ENCODE assay signal across 16 cellular contexts in genomic region chr1:171081994-171082295, GRCh38. TPM values are rescaled to one million over a fixed set of nuclear protein-coding genes. Genes with fewer than 3 reads are reported as not detected.
DNase-seq lines count a peak whose midpoint lies in the region; ATAC-seq and TF ChIP-seq lines count a peak whose summit lies in the region.
"Had no signal": no experiment of that assay in that cellular context is flagged by ENCODE, and none has a peak within 500 bp of the region (broad histone marks: within the 10 kb centered on the region; RNA-seq: fewer than 3 reads in every experiment).

No MANE protein-coding gene starts in this region.

- ATAC-seq in Right ventricle myocardium superior (ENCODE audit: poor library complexity) = peak; percentile 9
- ATAC-seq in Right ventricle myocardium inferior = no peak
- ATAC-seq in gastroesophageal sphincter = no peak
- no peak for ATAC-seq in upper lobe of right lung

- H3K9me3 ChIP-seq in gastroesophageal sphincter (no peaks in the 10 kb centered on the region), upper lobe of right lung (no peaks in the 10 kb centered on the region)
- no peaks in the 10 kb centered on the region for H3K9me3 ChIP-seq in CD4-positive, alpha-beta memory T cell (ENCODE audit: control insufficient read depth in 1 of 2, low read length in 2 of 2)

- POLR2A ChIA-PET in CD4-positive, alpha-beta memory T cell (lab: Charles Lee; ENCODE audit: partially characterized antibody) = no interaction called here

- H3K27me3 ChIP-seq in gastroesophageal sphincter (no peaks in the 10 kb centered on the region), upper lobe of right lung (no peaks in the 10 kb centered on the region)
- no peaks in the 10 kb centered on the region for H3K27me3 ChIP-seq in CD4-positive, alpha-beta memory T cell (ENCODE audit: insufficient read depth, low read length)

- no peak overlapping the region for H3K27ac Mint-ChIP-seq in CD4-positive, alpha-beta memory T cell
- H3K27ac Mint-ChIP-seq: activated naive CD4-positive, alpha-beta T cell treated with anti-CD3 and anti-CD28 coated beads, Interleukin-2, amount 10 ng/mL, durations not matched to agents 7 days and 5 days; CD4-positive, CD25-positive, alpha-beta regulatory T cell; immature natural killer cell; type B pancreatic cell had no signal

- TF ChIP-seq CTCF in gastroesophageal sphincter (IDR thresholded peaks at IDR 0.05) = no peak
- TF ChIP-seq CTCF in upper lobe of right lung (IDR thresholded peaks at IDR 0.05) = no peak

- no peaks in the 10 kb centered on the region for H3K4me1 Mint-ChIP-seq in CD4-positive, alpha-beta memory T cell
- H3K4me1 Mint-ChIP-seq: activated naive CD4-positive, alpha-beta T cell treated with anti-CD3 and anti-CD28 coated beads, Interleukin-2, amount 10 ng/mL, durations not matched to agents 7 days and 5 days; CD4-positive, CD25-positive, alpha-beta regulatory T cell; immature natural killer cell had no signal

- peak overlapping the region; percentile 52 to 70 (median 61) for H3K27ac ChIP-seq in gastroesophageal sphincter
- peak overlapping the region; percentile 56 for H3K27ac ChIP-seq in upper lobe of right lung
- no peak overlapping the region for H3K27ac ChIP-seq in CD4-positive, alpha-beta memory T cell (ENCODE audit: low read depth, low read length)

- no peak for TF ChIP-seq POLR2A in gastroesophageal sphincter (IDR thresholded peaks at IDR 0.05)

- H3K27me3 Mint-ChIP-seq in CD4-positive, alpha-beta memory T cell = peaks cover 0 to 5% of the 10 kb centered on the region in 2 donors
- H3K27me3 Mint-ChIP-seq: activated naive CD4-positive, alpha-beta T cell treated with anti-CD3 and anti-CD28 coated beads, Interleukin-2, amount 10 ng/mL, durations not matched to agents 7 days and 5 days had no signal

- WGBS in gastroesophageal sphincter (ENCODE audit: low coverage in 1 of 2), 2 donors = 5 to 31% methylated on average over 2 to 3 of the region's 3 CpGs

- no peak overlapping the region for H3K4me3 ChIP-seq in gastroesophageal sphincter
- H3K4me3 ChIP-seq in upper lobe of right lung = peak overlapping the region; percentile 5
- no peak overlapping the region for H3K4me3 ChIP-seq in CD4-positive, alpha-beta memory T cell (ENCODE audit: low read length in 2 of 2)
- H3K4me3 ChIP-seq: skin epidermis had no signal

- intact Hi-C loops in Right ventricle myocardium superior (cut with DNase I) = loop anchor here (5.0 to 10.0 kb wide), 3 partner anchors 103 to 230 kb away; partner anchors contain the start of genes FMO2 and FMO4
- intact Hi-C loops in Right ventricle myocardium inferior (cut with DNase I) = loop anchor here (1.0 to 5.0 kb wide), 3 partner anchors 107 to 230 kb away; partner anchors contain the start of gene FMO4
- intact Hi-C loops in upper lobe of right lung (cut with DNase I) = no loop called here
- intact Hi-C loops in CD4-positive, alpha-beta memory T cell (cut with micrococcal nuclease) = loop anchor here (5.0 kb wide), 1 partner anchor 230 kb away; the partner anchor contains the start of gene FMO4

- H3K9me3 Mint-ChIP-seq in CD4-positive, alpha-beta memory T cell = peaks cover 0 to 1% (median 0%) of the 10 kb centered on the region in 8 donors
- H3K9me3 Mint-ChIP-seq: activated naive CD4-positive, alpha-beta T cell treated with anti-CD3 and anti-CD28 coated beads, Interleukin-2, amount 10 ng/mL, durations not matched to agents 7 days and 5 days; type B pancreatic cell had no signal

- DNase-seq in Right ventricle myocardium superior (no peak), Right ventricle myocardium inferior (ENCODE audit: missing footprints) (no peak), occipital lobe (lab: John Stamatoyannopoulos, UW) (peak; percentile 1), upper lobe of right lung (no peak), AG20443 (ENCODE audit: low spot score) (no peak)
- no peak for DNase-seq in CD4-positive, alpha-beta memory T cell
- DNase-seq in activated naive CD4-positive, alpha-beta T cell treated with Interleukin-2 at 50 U/mL for 16 hours = no peak
- DNase-seq: activated CD4-positive, alpha-beta T cell treated with anti-CD3 and anti-CD28 coated beads for 4 hours; activated naive CD4-positive, alpha-beta T cell treated with anti-CD3 and anti-CD28 coated beads, Interleukin-2, amount 10 ng/mL, durations not matched to agents 7 days and 5 days; immature natural killer cell had no signal

- CTCF ChIA-PET in CD4-positive, alpha-beta memory T cell (lab: Charles Lee; ENCODE audit: partially characterized antibody) = no interaction called here

- no peaks in the 10 kb centered on the region for H3K36me3 Mint-ChIP-seq in CD4-positive, alpha-beta memory T cell
- H3K36me3 Mint-ChIP-seq: activated naive CD4-positive, alpha-beta T cell treated with anti-CD3 and anti-CD28 coated beads, Interleukin-2, amount 10 ng/mL, durations not matched to agents 7 days and 5 days; CD4-positive, CD25-positive, alpha-beta regulatory T cell; immature natural killer cell; type B pancreatic cell had no signal

- H3K36me3 ChIP-seq in gastroesophageal sphincter (no peaks in the 10 kb centered on the region), upper lobe of right lung (no peaks in the 10 kb centered on the region)
- no peaks in the 10 kb centered on the region for H3K36me3 ChIP-seq in CD4-positive, alpha-beta memory T cell (ENCODE audit: insufficient read depth, low read length)

- H3K4me1 ChIP-seq in gastroesophageal sphincter = peaks cover 3 to 13% (median 10%) of the 10 kb centered on the region in 3 donors
- H3K4me1 ChIP-seq in upper lobe of right lung = peaks cover 11% of the 10 kb centered on the region
- no peaks in the 10 kb centered on the region for H3K4me1 ChIP-seq in CD4-positive, alpha-beta memory T cell (ENCODE audit: insufficient read depth, low read length)

- TF ChIP-seq EP300 in gastroesophageal sphincter (IDR thresholded peaks at IDR 0.05) = no peak

- no peak overlapping the region for H3K4me3 Mint-ChIP-seq in CD4-positive, alpha-beta memory T cell
- H3K4me3 Mint-ChIP-seq: activated naive CD4-positive, alpha-beta T cell treated with anti-CD3 and anti-CD28 coated beads, Interleukin-2, amount 10 ng/mL, durations not matched to agents 7 days and 5 days; CD4-positive, CD25-positive, alpha-beta regulatory T cell; immature natural killer cell; type B pancreatic cell had no signal

RNA-seq across cellular contexts. Expression of gene FMO3, which starts 8.8 kb away (rescaled TPM):
- 1.2 TPM for total RNA-seq in Right ventricle myocardium superior
- total RNA-seq in Right ventricle myocardium inferior = 1.3 TPM
- total RNA-seq in gastroesophageal sphincter = 1 to 10 TPM; 2.3 to 5.5 (median 4.3) TPM
- not detected for total RNA-seq in occipital lobe
- 22.7 TPM for total RNA-seq in upper lobe of right lung
- not detected for total RNA-seq in CD4-positive, alpha-beta memory T cell
- not detected for polyA plus RNA-seq in CD4-positive, alpha-beta memory T cell
- total RNA-seq: bronchial epithelial cell; CD4-positive, CD25-positive, alpha-beta regulatory T cell; frontal cortex had no signal
- polyA plus RNA-seq: CD4-positive, CD25-positive, alpha-beta regulatory T cell; immature natural killer cell had no signal
